ENCODE assay signal across 8 cellular contexts in genomic region chr1:6200188-6200809, GRCh38. TPM values are rescaled to one million over a fixed set of nuclear protein-coding genes. Genes with fewer than 3 reads are reported as not detected.
DNase-seq lines count a peak whose midpoint lies in the region; ATAC-seq and TF ChIP-seq lines count a peak whose summit lies in the region.

No MANE protein-coding gene starts in this region.

- H3K79me2 ChIP-seq in hepatocyte = peaks cover 39% of the 10 kb centered on the region

- no peak for ATAC-seq in WTC11
- ATAC-seq in GM18873 (IDR thresholded peaks at IDR 0.05; ENCODE audit: low FRiP score, unreplicated experiment) = no peak
- ATAC-seq in GM21825 (IDR thresholded peaks at IDR 0.05; ENCODE audit: unreplicated experiment) = no peak
- no peak for ATAC-seq in HG03097 (IDR thresholded peaks at IDR 0.05; ENCODE audit: low FRiP score, unreplicated experiment)

- no peaks in the 10 kb centered on the region for H3K9me3 Mint-ChIP-seq in WTC11

- H3K4me3 Mint-ChIP-seq in WTC11 = peak overlapping the region; percentile 97

- CTCF ChIA-PET in WTC11 (lab: Charles Lee) = interaction anchor here (0.8 to 1.9 kb wide), 10 partner anchors 8 to 147 kb away, joined by 3 to 12 read pairs (median 4); no protein-coding TSS in a partner anchor

- H3K27me3 ChIP-seq in hepatocyte (no peaks in the 10 kb centered on the region), stomach smooth muscle (ENCODE audit: control insufficient read depth in 1 of 2, insufficient read depth in 2 of 2, low read length in 2 of 2) (no peaks in the 10 kb centered on the region)

- peaks cover 28% of the 10 kb centered on the region for H3K36me3 Mint-ChIP-seq in WTC11

- H3K27ac ChIP-seq in hepatocyte (peak overlapping the region; percentile 79), stomach smooth muscle (ENCODE audit: low read length) (peak overlapping the region; percentile 90)

- H3K27ac Mint-ChIP-seq in WTC11 = peak overlapping the region; percentile 96

- H3K27me3 Mint-ChIP-seq in WTC11 (ENCODE audit: low read depth) = no peaks in the 10 kb centered on the region

- H3K4me2 ChIP-seq in hepatocyte = peak overlapping the region; percentile 72

- H3K4me3 ChIP-seq in hepatocyte (peak overlapping the region; percentile 2), stomach smooth muscle (ENCODE audit: low read length in 2 of 2) (peak overlapping the region; percentile 65 to 94)

- H3K36me3 ChIP-seq in hepatocyte (replicated peaks; ENCODE audit: insufficient read depth, low read depth) (no peaks in the 10 kb centered on the region), stomach smooth muscle (ENCODE audit: control insufficient read depth in 2 of 2, insufficient read depth in 2 of 2, low read length in 2 of 2) (peaks cover 0 to 13% of the 10 kb centered on the region in 2 donors)

- WGBS in hepatocyte (ENCODE audit: low lambda C conversion rate, missing lambda C conversion rate) = 70% methylated on average over 10 of the region's 10 CpGs

- H3K4me1 ChIP-seq in hepatocyte (ENCODE audit: insufficient read depth) = peaks cover 17% of the 10 kb centered on the region
- H3K4me1 ChIP-seq in stomach smooth muscle (ENCODE audit: control insufficient read depth, insufficient read depth, low read length) = peaks cover 28% of the 10 kb centered on the region

- peak overlapping the region; percentile 73 for H2AFZ ChIP-seq in hepatocyte

- H3K9me3 ChIP-seq in hepatocyte (ENCODE audit: low read depth) (no peaks in the 10 kb centered on the region), stomach smooth muscle (ENCODE audit: control insufficient read depth in 2 of 2, low read length in 2 of 2) (no peaks in the 10 kb centered on the region)

- DNase-seq in NCI-H2029 (lab: John Stamatoyannopoulos, UW) (peak; percentile 33), NCI-H2029 treated with DMSO at 0.1 percent for 48 hours (lab: John Stamatoyannopoulos, UW) (no peak), WTC11 (ENCODE audit: low spot score) (no peak), hepatocyte (ENCODE audit: low spot score) (no peak)

- no peak for TF ChIP-seq CTCF in WTC11 (IDR thresholded peaks at IDR 0.05)
- TF ChIP-seq CTCF in hepatocyte (IDR thresholded peaks at IDR 0.05; ENCODE audit: poor library complexity) = no peak

- H3K9me2 ChIP-seq in hepatocyte (replicated peaks; ENCODE audit: insufficient read depth) = no peaks in the 10 kb centered on the region

- peak overlapping the region; percentile 93 to 96 for H3K9ac ChIP-seq in stomach smooth muscle (ENCODE audit: low read length in 2 of 2)

- POLR2A ChIA-PET in WTC11 (lab: Charles Lee) = interaction anchor here (1.0 to 1.2 kb wide), 3 partner anchors 39 to 46 kb away, joined by 3 to 5 read pairs (median 5); partner anchors contain the start of gene HES3

- H3K4me1 Mint-ChIP-seq in WTC11 = peaks cover 39% of the 10 kb centered on the region

- peaks cover 32% of the 10 kb centered on the region for H4K20me1 ChIP-seq in hepatocyte (ENCODE audit: insufficient read depth, poor library complexity, severe bottlenecking)

TF ChIP-seq in WTC11, 78 proteins besides CTCF, POLR2A, EP300 and RAD21:
- TF ChIP-seq ZNF512 (CRISPR knock-in tag; IDR thresholded peaks at IDR 0.05; ENCODE audit: borderline replicate concordance) (no peak), IRF1 (CRISPR knock-in tag; IDR thresholded peaks at IDR 0.05) (no peak), GRHL2 (CRISPR knock-in tag; IDR thresholded peaks at IDR 0.05; ENCODE audit: insufficient replicate concordance, severe bottlenecking) (no peak), ATF1 (CRISPR knock-in tag; IDR thresholded peaks at IDR 0.05) (no peak), NR1H2 (CRISPR knock-in tag; IDR thresholded peaks at IDR 0.05) (no peak), ZNF396 (CRISPR knock-in tag; IDR thresholded peaks at IDR 0.05; ENCODE audit: borderline replicate concordance) (no peak), OVOL2 (CRISPR knock-in tag; IDR thresholded peaks at IDR 0.05; ENCODE audit: borderline replicate concordance) (no peak), SMAD3 (CRISPR knock-in tag; IDR thresholded peaks at IDR 0.05; ENCODE audit: borderline replicate concordance) (no peak), PREB (CRISPR knock-in tag; IDR thresholded peaks at IDR 0.05; ENCODE audit: borderline replicate concordance) (no peak)
- TF ChIP-seq, protein P1, sequence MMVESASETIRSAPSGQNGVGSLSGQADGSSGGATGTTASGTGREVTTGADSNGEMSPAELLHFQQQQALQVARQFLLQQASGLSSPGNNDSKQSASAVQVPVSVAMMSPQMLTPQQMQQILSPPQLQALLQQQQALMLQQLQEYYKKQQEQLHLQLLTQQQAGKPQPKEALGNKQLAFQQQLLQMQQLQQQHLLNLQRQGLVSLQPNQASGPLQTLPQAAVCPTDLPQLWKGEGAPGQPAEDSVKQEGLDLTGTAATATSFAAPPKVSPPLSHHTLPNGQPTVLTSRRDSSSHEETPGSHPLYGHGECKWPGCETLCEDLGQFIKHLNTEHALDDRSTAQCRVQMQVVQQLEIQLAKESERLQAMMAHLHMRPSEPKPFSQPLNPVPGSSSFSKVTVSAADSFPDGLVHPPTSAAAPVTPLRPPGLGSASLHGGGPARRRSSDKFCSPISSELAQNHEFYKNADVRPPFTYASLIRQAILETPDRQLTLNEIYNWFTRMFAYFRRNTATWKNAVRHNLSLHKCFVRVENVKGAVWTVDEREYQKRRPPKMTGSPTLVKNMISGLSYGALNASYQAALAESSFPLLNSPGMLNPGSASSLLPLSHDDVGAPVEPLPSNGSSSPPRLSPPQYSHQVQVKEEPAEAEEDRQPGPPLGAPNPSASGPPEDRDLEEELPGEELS (CRISPR knock-in tag; IDR thresholded peaks at IDR 0.05) = no peak
- TF ChIP-seq, protein P2, sequence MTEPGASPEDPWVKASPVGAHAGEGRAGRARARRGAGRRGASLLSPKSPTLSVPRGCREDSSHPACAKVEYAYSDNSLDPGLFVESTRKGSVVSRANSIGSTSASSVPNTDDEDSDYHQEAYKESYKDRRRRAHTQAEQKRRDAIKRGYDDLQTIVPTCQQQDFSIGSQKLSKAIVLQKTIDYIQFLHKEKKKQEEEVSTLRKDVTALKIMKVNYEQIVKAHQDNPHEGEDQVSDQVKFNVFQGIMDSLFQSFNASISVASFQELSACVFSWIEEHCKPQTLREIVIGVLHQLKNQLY (CRISPR knock-in tag; IDR thresholded peaks at IDR 0.05) = no peak
- TF ChIP-seq, protein P3, sequence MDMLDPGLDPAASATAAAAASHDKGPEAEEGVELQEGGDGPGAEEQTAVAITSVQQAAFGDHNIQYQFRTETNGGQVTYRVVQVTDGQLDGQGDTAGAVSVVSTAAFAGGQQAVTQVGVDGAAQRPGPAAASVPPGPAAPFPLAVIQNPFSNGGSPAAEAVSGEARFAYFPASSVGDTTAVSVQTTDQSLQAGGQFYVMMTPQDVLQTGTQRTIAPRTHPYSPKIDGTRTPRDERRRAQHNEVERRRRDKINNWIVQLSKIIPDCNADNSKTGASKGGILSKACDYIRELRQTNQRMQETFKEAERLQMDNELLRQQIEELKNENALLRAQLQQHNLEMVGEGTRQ (CRISPR knock-in tag; IDR thresholded peaks at IDR 0.05) = no peak
- TF ChIP-seq, protein P4, sequence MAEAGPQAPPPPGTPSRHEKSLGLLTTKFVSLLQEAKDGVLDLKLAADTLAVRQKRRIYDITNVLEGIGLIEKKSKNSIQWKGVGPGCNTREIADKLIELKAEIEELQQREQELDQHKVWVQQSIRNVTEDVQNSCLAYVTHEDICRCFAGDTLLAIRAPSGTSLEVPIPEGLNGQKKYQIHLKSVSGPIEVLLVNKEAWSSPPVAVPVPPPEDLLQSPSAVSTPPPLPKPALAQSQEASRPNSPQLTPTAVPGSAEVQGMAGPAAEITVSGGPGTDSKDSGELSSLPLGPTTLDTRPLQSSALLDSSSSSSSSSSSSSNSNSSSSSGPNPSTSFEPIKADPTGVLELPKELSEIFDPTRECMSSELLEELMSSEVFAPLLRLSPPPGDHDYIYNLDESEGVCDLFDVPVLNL (CRISPR knock-in tag; IDR thresholded peaks at IDR 0.05; ENCODE audit: borderline replicate concordance, low read depth) = no peak
TF ChIP-seq in WTC11: peak in this region for 0.

RNA-seq across cellular contexts. Expression of gene RPL22, which starts 0.9 kb away (rescaled TPM):
- total RNA-seq in WTC11 (2021) (441 to 512 TPM (median 491 TPM) in 3 replicates), hepatocyte (168 and 188 TPM in 2 replicates)
- 103 and 115 TPM in 2 replicates for polyA plus RNA-seq in hepatocyte

RNA-seq across cellular contexts. Expression of gene RNF207, which starts 5.6 kb away (rescaled TPM):
- total RNA-seq in WTC11 (2021) = 9.2 to 14.0 TPM (median 12.9 TPM) in 3 replicates
- 14.7 and 29.3 TPM in 2 replicates for total RNA-seq in hepatocyte
- polyA plus RNA-seq in hepatocyte = 28.3 and 30.9 TPM in 2 replicates

RNA-seq across cellular contexts. Expression of gene CHD5, which starts 20.2 kb away (rescaled TPM):
- total RNA-seq in WTC11 (2021) = 1.6 to 2.4 TPM (median 1.6 TPM) in 3 replicates
- total RNA-seq in hepatocyte = 0.08 and 0.13 TPM in 2 replicates
- 0.18 TPM in 1 of 2 replicates, not detected in the other for polyA plus RNA-seq in hepatocyte

RNA-seq across cellular contexts. Expression of gene ICMT, which starts 35.5 kb away (rescaled TPM):
- total RNA-seq in WTC11 (2021) (105 to 113 TPM (median 107 TPM) in 3 replicates), hepatocyte (60.1 and 62.4 TPM in 2 replicates)
- polyA plus RNA-seq in hepatocyte = 32.2 and 40.3 TPM in 2 replicates

RNA-seq across cellular contexts. Expression of gene HES3, which starts 43.7 kb away (rescaled TPM):
- 74.7 to 78.7 TPM (median 78.3 TPM) in 3 replicates for total RNA-seq in WTC11 (2021)
- total RNA-seq in hepatocyte = not detected in 2 replicates
- polyA plus RNA-seq in hepatocyte = not detected in 2 replicates
